ENCODE assay signal across 23 cellular contexts in genomic region chrX:36849407-36849806, GRCh38.
"Had no signal": no experiment of that assay in that cellular context is flagged by ENCODE, and none has a peak within 500 bp of the region (broad histone marks: within the 10 kb centered on the region; RNA-seq: fewer than 3 reads in every experiment).

No MANE protein-coding gene starts in this region.

- H3K4me1 Mint-ChIP-seq: activated B cell treated with CpG ODN at 0.5 μM for 24 hours; activated CD4-positive, alpha-beta T cell treated with anti-CD3 and anti-CD28 coated beads, Interleukin-2, amount 10 ng/mL, durations not matched to agents 24 days and 14 days; activated CD8-positive, alpha-beta memory T cell treated with anti-CD3 and anti-CD28 coated beads, Interleukin-2, amount 10 ng/mL, durations not matched to agents 7 days and 5 days; T-helper 17 cell had no signal

- H3K27me3 ChIP-seq: brain microvascular endothelial cell, cardiac muscle cell had no signal

- H3K9me3 Mint-ChIP-seq: activated B cell treated with CpG ODN at 0.5 μM for 24 hours; activated CD4-positive, alpha-beta T cell treated with anti-CD3 and anti-CD28 coated beads, Interleukin-2, amount 10 ng/mL, durations not matched to agents 24 days and 14 days; activated T-cell treated with anti-CD3 and anti-CD28 coated beads, Interleukin-2, amount 50 U/mL, for 4 hours had no signal

- H3K4me3 Mint-ChIP-seq: activated B cell treated with CpG ODN at 0.5 μM for 24 hours; activated CD4-positive, alpha-beta T cell treated with anti-CD3 and anti-CD28 coated beads, Interleukin-2, amount 10 ng/mL, durations not matched to agents 24 days and 14 days; activated CD8-positive, alpha-beta memory T cell treated with anti-CD3 and anti-CD28 coated beads, Interleukin-2, amount 10 ng/mL, durations not matched to agents 7 days and 5 days; activated naive CD8-positive, alpha-beta T cell; activated T-cell treated with anti-CD3 and anti-CD28 coated beads, Interleukin-2, amount 50 U/mL, for 4 hours; T-helper 17 cell had no signal

- DNase-seq: activated B cell treated with CpG ODN at 0.5 μM for 24 hours; activated CD4-positive, alpha-beta T cell treated with anti-CD3 and anti-CD28 coated beads for 1 hour; activated CD4-positive, alpha-beta T cell treated with anti-CD3 and anti-CD28 coated beads, Interleukin-2, amount 10 ng/mL, durations not matched to agents 24 days and 14 days; activated CD4-positive, alpha-beta T cell treated with anti-CD3 and anti-CD28 coated beads, Interleukin-2, amount 50 U/mL, for 48 hours; activated CD8-positive, alpha-beta memory T cell treated with anti-CD3 and anti-CD28 coated beads, Interleukin-2, amount 10 ng/mL, durations not matched to agents 7 days and 5 days; activated effector memory CD4-positive, alpha-beta T cell treated with anti-CD3 and anti-CD28 coated beads, Interleukin-2, amount 50 U/mL, for 16 hours; activated naive CD4-positive, alpha-beta T cell treated with Interleukin-2 at 50 U/mL for 16 hours; activated T-cell treated with anti-CD3 and anti-CD28 coated beads, Interleukin-2, amount 50 U/mL, for 4 hours; amygdala; brain microvascular endothelial cell; Karpas-422; NCI-H1048; NCI-H146; NCI-H187 treated with DMSO at 0.1 percent for 48 hours; NCI-H2081 treated with DMSO at 0.1 percent for 48 hours; NCI-H446 treated with DMSO at 0.1 percent for 48 hours; NCI-H524 treated with DMSO at 0.1 percent for 48 hours; NCI-H82; SIG-M5; T-helper 17 cell; T-helper 9 cell had no signal

- ATAC-seq: activated CD8-positive, alpha-beta memory T cell treated with anti-CD3 and anti-CD28 coated beads, Interleukin-2, amount 10 ng/mL, durations not matched to agents 7 days and 5 days; activated T-cell treated with anti-CD3 and anti-CD28 coated beads, Interleukin-2, amount 50 U/mL, for 4 hours; T-helper 17 cell had no signal

- H3K27ac Mint-ChIP-seq: activated B cell treated with CpG ODN at 0.5 μM for 24 hours; activated CD4-positive, alpha-beta T cell treated with anti-CD3 and anti-CD28 coated beads, Interleukin-2, amount 10 ng/mL, durations not matched to agents 24 days and 14 days; activated CD8-positive, alpha-beta memory T cell treated with anti-CD3 and anti-CD28 coated beads, Interleukin-2, amount 10 ng/mL, durations not matched to agents 7 days and 5 days; activated naive CD8-positive, alpha-beta T cell; T-helper 17 cell had no signal

- H3K36me3 Mint-ChIP-seq: activated CD8-positive, alpha-beta memory T cell treated with anti-CD3 and anti-CD28 coated beads, Interleukin-2, amount 10 ng/mL, durations not matched to agents 7 days and 5 days; activated naive CD8-positive, alpha-beta T cell had no signal

- H3K27ac ChIP-seq: brain microvascular endothelial cell, cardiac muscle cell had no signal

- H3K4me3 ChIP-seq: cardiac muscle cell had no signal

- H3K27me3 Mint-ChIP-seq: activated B cell treated with CpG ODN at 0.5 μM for 24 hours; activated CD4-positive, alpha-beta T cell treated with anti-CD3 and anti-CD28 coated beads, Interleukin-2, amount 10 ng/mL, durations not matched to agents 24 days and 14 days; activated CD8-positive, alpha-beta memory T cell treated with anti-CD3 and anti-CD28 coated beads, Interleukin-2, amount 10 ng/mL, durations not matched to agents 7 days and 5 days; activated naive CD8-positive, alpha-beta T cell; T-helper 17 cell had no signal

- H3K36me3 ChIP-seq: brain microvascular endothelial cell, cardiac muscle cell had no signal
